ENCODE assay signal across 28 cellular contexts in genomic region chr14:91731986-91732385, GRCh38. TPM values are rescaled to one million over a fixed set of nuclear protein-coding genes. Genes with fewer than 3 reads are reported as not detected.
"Had no signal": no experiment of that assay in that cellular context is flagged by ENCODE, and none has a peak within 500 bp of the region (broad histone marks: within the 10 kb centered on the region; RNA-seq: fewer than 3 reads in every experiment).

TSS of gene CATSPERB (minus strand) at chr14:91732086. CDS start at chr14:91729479, 2,607 bp downstream.

- H3K27ac Mint-ChIP-seq: activated CD4-positive, alpha-beta T cell treated with anti-CD3 and anti-CD28 coated beads, Interleukin-2, amount 10 ng/mL, durations not matched to agents 7 days and 5 days; activated CD8-positive, alpha-beta T cell treated with anti-CD3 and anti-CD28 coated beads for 36 hours; effector memory CD8-positive, alpha-beta T cell; naive thymus-derived CD8-positive, alpha-beta T cell; neural progenitor cell; progenitor cell of endocrine pancreas; stimulated activated effector memory CD8-positive, alpha-beta T cell treated with anti-CD3 and anti-CD28 coated beads, Interleukin-12 subunit alpha, Interleukin-12 subunit beta, amount 100 ng/mL, for 72 hours; stimulated activated naive CD8-positive, alpha-beta T cell treated with anti-CD3 and anti-CD28 coated beads, Interleukin-15, Interleukin-2, amounts not matched to agents 100 ng/mL and 50 ng/mL, for 24 hours; T-helper 1 cell treated with Interleukin-12 subunit alpha and Interleukin-12 subunit beta and Interleukin-4 antibody, amounts not matched to agents 30 μg/mL and 1 μg/mL, for 36 hours had no signal

- H3K27me3 Mint-ChIP-seq: activated CD4-positive, alpha-beta T cell treated with anti-CD3 and anti-CD28 coated beads, Interleukin-2, amount 10 ng/mL, durations not matched to agents 7 days and 5 days; activated CD8-positive, alpha-beta T cell treated with anti-CD3 and anti-CD28 coated beads for 36 hours; progenitor cell of endocrine pancreas had no signal

- H3K4me2 ChIP-seq: hepatocyte, neural progenitor cell had no signal

- H3K36me3 Mint-ChIP-seq: activated naive CD4-positive, alpha-beta T cell treated with anti-CD3 and anti-CD28 coated beads, Interleukin-2, amount 50 U/mL, for 72 hours; neural progenitor cell; stimulated activated effector memory CD8-positive, alpha-beta T cell treated with anti-CD3 and anti-CD28 coated beads, Interleukin-12 subunit alpha, Interleukin-12 subunit beta, amount 100 ng/mL, for 72 hours had no signal

- H3K4me3 Mint-ChIP-seq: activated CD4-positive, alpha-beta T cell treated with anti-CD3 and anti-CD28 coated beads, Interleukin-2, amount 10 ng/mL, durations not matched to agents 7 days and 5 days; activated CD8-positive, alpha-beta T cell treated with anti-CD3 and anti-CD28 coated beads for 36 hours; activated T-cell treated with anti-CD3 and anti-CD28 coated beads, Interleukin-2, amount 50 U/mL, for 4 hours; effector memory CD8-positive, alpha-beta T cell; naive thymus-derived CD8-positive, alpha-beta T cell; neural progenitor cell; stimulated activated effector memory CD8-positive, alpha-beta T cell treated with anti-CD3 and anti-CD28 coated beads, Interleukin-12 subunit alpha, Interleukin-12 subunit beta, amount 100 ng/mL, for 72 hours; stimulated activated naive CD8-positive, alpha-beta T cell treated with anti-CD3 and anti-CD28 coated beads, Interleukin-15, Interleukin-2, amounts not matched to agents 100 ng/mL and 50 ng/mL, for 24 hours; T-helper 1 cell treated with Interleukin-12 subunit alpha and Interleukin-12 subunit beta and Interleukin-4 antibody, amounts not matched to agents 30 μg/mL and 1 μg/mL, for 36 hours had no signal

- H3K9me3 Mint-ChIP-seq: activated CD8-positive, alpha-beta T cell treated with anti-CD3 and anti-CD28 coated beads for 36 hours; activated naive CD4-positive, alpha-beta T cell treated with anti-CD3 and anti-CD28 coated beads, Interleukin-2, amount 50 U/mL, for 72 hours; activated T-cell treated with anti-CD3 and anti-CD28 coated beads, Interleukin-2, amount 50 U/mL, for 4 hours; effector memory CD8-positive, alpha-beta T cell; neural progenitor cell; stimulated activated effector memory CD8-positive, alpha-beta T cell treated with anti-CD3 and anti-CD28 coated beads, Interleukin-12 subunit alpha, Interleukin-12 subunit beta, amount 100 ng/mL, for 72 hours; stimulated activated naive CD8-positive, alpha-beta T cell treated with anti-CD3 and anti-CD28 coated beads, Interleukin-15, Interleukin-2, amounts not matched to agents 100 ng/mL and 50 ng/mL, for 24 hours had no signal

- H3K36me3 ChIP-seq: cardiac muscle cell, gastroesophageal sphincter, neural progenitor cell, right lobe of liver, upper lobe of right lung had no signal

- H3K79me2 ChIP-seq: hepatocyte had no signal

- H3K27ac ChIP-seq: cardiac muscle cell, coronary artery, gastroesophageal sphincter, hepatocyte, neural progenitor cell, right lobe of liver, upper lobe of right lung, VCaP had no signal

- ATAC-seq: effector memory CD8-positive, alpha-beta T cell; gastroesophageal sphincter; left cardiac atrium; left ventricle myocardium superior; naive thymus-derived CD8-positive, alpha-beta T cell; right lobe of liver; stimulated activated effector memory CD8-positive, alpha-beta T cell treated with anti-CD3 and anti-CD28 coated beads, Interleukin-12 subunit alpha, Interleukin-12 subunit beta, amount 100 ng/mL, for 72 hours; upper lobe of right lung had no signal

- H3K4me3 ChIP-seq: cardiac muscle cell, coronary artery, gastroesophageal sphincter, hepatocyte, neural progenitor cell, right lobe of liver, upper lobe of right lung had no signal

- H2AFZ ChIP-seq: hepatocyte, neural progenitor cell had no signal

- H3K4me1 Mint-ChIP-seq: stimulated activated effector memory CD8-positive, alpha-beta T cell treated with anti-CD3 and anti-CD28 coated beads, Interleukin-12 subunit alpha, Interleukin-12 subunit beta, amount 100 ng/mL, for 72 hours had no signal

- H3K27me3 ChIP-seq: cardiac muscle cell, gastroesophageal sphincter, hepatocyte, neural progenitor cell, right lobe of liver, upper lobe of right lung had no signal

- H3K9me3 ChIP-seq: gastroesophageal sphincter, right lobe of liver, upper lobe of right lung had no signal

- H3K9ac ChIP-seq: neural progenitor cell had no signal

- DNase-seq: activated CD4-positive, alpha-beta T cell treated with anti-CD3 and anti-CD28 coated beads, Interleukin-2, amount 10 ng/mL, durations not matched to agents 7 days and 5 days; activated naive CD4-positive, alpha-beta T cell; activated T-cell treated with anti-CD3 and anti-CD28 coated beads, Interleukin-2, amount 50 U/mL, for 4 hours; cerebellar nuclear complex; effector memory CD8-positive, alpha-beta T cell; left cardiac atrium; left ventricle myocardium superior; midbrain; naive thymus-derived CD8-positive, alpha-beta T cell; right lobe of liver; stimulated activated CD4-positive, alpha-beta T cell treated with anti-CD3 and anti-CD28 coated beads, Interleukin-12 subunit alpha, Interleukin-12 subunit beta, amount 100 ng/mL, for 4 hours; stimulated activated CD4-positive, alpha-beta T cell treated with anti-CD3 and anti-CD28 coated beads, Interleukin-4, amount 100 ng/mL, for 24 hours; T-helper 9 cell; upper lobe of right lung had no signal

- H3K4me1 ChIP-seq: gastroesophageal sphincter, neural progenitor cell, right lobe of liver, upper lobe of right lung had no signal

RNA-seq across cellular contexts. Expression of gene CATSPERB, which starts in this region (rescaled TPM):
- total RNA-seq: cardiac muscle cell, endothelial cell of umbilical vein, fibroblast of lung had no signal
- polyA plus RNA-seq: cardiac muscle cell, endothelial cell of umbilical vein, fibroblast of lung had no signal
